In genomic region chr2:196365923-196366322, GRCh38 we compare ENCODE assay signal across 22 cellular contexts.
DNase-seq lines count a peak whose midpoint lies in the region; ATAC-seq and TF ChIP-seq lines count a peak whose summit lies in the region.
"Had no signal": no experiment of that assay in that cellular context is flagged by ENCODE, and none has a peak within 500 bp of the region (broad histone marks: within the 10 kb centered on the region; RNA-seq: fewer than 3 reads in every experiment).

No MANE protein-coding gene starts in this region.

- intact Hi-C loops in activated CD8-positive, alpha-beta T cell treated with anti-CD3 and anti-CD28 coated beads for 36 hours (cut with micrococcal nuclease): no loop called here
- intact Hi-C loops in PC-9 (cut with micrococcal nuclease; ENCODE audit: unreplicated experiment): no loop called here

- POLR2A ChIA-PET in activated CD8-positive, alpha-beta T cell treated with anti-CD3 and anti-CD28 coated beads for 36 hours (lab: Charles Lee): no interaction called here
- POLR2A ChIA-PET in PC-9 (lab: Charles Lee; ENCODE audit: unreplicated experiment): interaction anchor here (0.6 kb wide), 1 partner anchor 350 kb away, joined by 3 read pairs; no protein-coding TSS in a partner anchor

- H3K4me3 ChIP-seq in PC-9: no peak overlapping the region
- H3K4me3 ChIP-seq: A549, SJCRH30 had no signal

- no peaks in the 10 kb centered on the region for H4K20me1 ChIP-seq in PC-9 (ENCODE audit: insufficient read depth)

- H3F3A ChIP-seq in PC-9 (ENCODE audit: insufficient read depth, low read depth): no peaks in the 10 kb centered on the region

- TF ChIP-seq POLR2A in erythroblast (IDR thresholded peaks at IDR 0.05; ENCODE audit: low read length): no peak

- no peak for ATAC-seq in stimulated activated naive CD8-positive, alpha-beta T cell treated with anti-CD3 and anti-CD28 coated beads, Interleukin-15, Interleukin-2, amounts not matched to agents 100 U/mL and 50 U/mL, for 24 hours
- ATAC-seq in activated CD8-positive, alpha-beta T cell treated with anti-CD3 and anti-CD28 coated beads for 36 hours: peak; percentile 79
- ATAC-seq in HG02852 (IDR thresholded peaks at IDR 0.05; ENCODE audit: unreplicated experiment): no peak
- ATAC-seq: A549 had no signal

- H3K27me3 Mint-ChIP-seq in stimulated activated naive CD8-positive, alpha-beta T cell treated with anti-CD3 and anti-CD28 coated beads, Interleukin-15, Interleukin-2, amounts not matched to agents 100 ng/mL and 50 ng/mL, for 24 hours: no peaks in the 10 kb centered on the region
- H3K27me3 Mint-ChIP-seq in activated CD8-positive, alpha-beta T cell treated with anti-CD3 and anti-CD28 coated beads for 36 hours: no peaks in the 10 kb centered on the region
- H3K27me3 Mint-ChIP-seq: B cell had no signal

- peak overlapping the region; percentile 10 for H3K27ac Mint-ChIP-seq in stimulated activated naive CD8-positive, alpha-beta T cell treated with anti-CD3 and anti-CD28 coated beads, Interleukin-15, Interleukin-2, amounts not matched to agents 100 ng/mL and 50 ng/mL, for 24 hours
- peak overlapping the region; percentile 51 for H3K27ac Mint-ChIP-seq in activated CD8-positive, alpha-beta T cell treated with anti-CD3 and anti-CD28 coated beads for 36 hours
- H3K27ac Mint-ChIP-seq: B cell, CD14-positive monocyte had no signal

- CTCF ChIA-PET in activated CD8-positive, alpha-beta T cell treated with anti-CD3 and anti-CD28 coated beads for 36 hours (lab: Charles Lee): interaction anchor here (0.6 to 1.3 kb wide), 5 partner anchors 10 to 288 kb away, joined by 3 to 4 read pairs (median 3); no protein-coding TSS in a partner anchor
- CTCF ChIA-PET in PC-9 (lab: Charles Lee): no interaction called here

- no peak overlapping the region for H3K27ac ChIP-seq in PC-9
- H3K27ac ChIP-seq: A549, SJCRH30 had no signal

- no peaks in the 10 kb centered on the region for H3K4me1 ChIP-seq in PC-9 (replicated peaks; ENCODE audit: insufficient read depth)
- H3K4me1 ChIP-seq: A549, SJCRH30 had no signal

- H3K4me3 Mint-ChIP-seq in stimulated activated naive CD8-positive, alpha-beta T cell treated with anti-CD3 and anti-CD28 coated beads, Interleukin-15, Interleukin-2, amounts not matched to agents 100 ng/mL and 50 ng/mL, for 24 hours: no peak overlapping the region
- no peak overlapping the region for H3K4me3 Mint-ChIP-seq in activated CD8-positive, alpha-beta T cell treated with anti-CD3 and anti-CD28 coated beads for 36 hours
- H3K4me3 Mint-ChIP-seq: B cell, CD14-positive monocyte had no signal

- no peaks in the 10 kb centered on the region for H3K9me3 ChIP-seq in PC-9 (ENCODE audit: insufficient read depth, low read depth)
- H3K9me3 ChIP-seq: A549 had no signal

- H3K4me1 Mint-ChIP-seq in stimulated activated naive CD8-positive, alpha-beta T cell treated with anti-CD3 and anti-CD28 coated beads, Interleukin-15, Interleukin-2, amounts not matched to agents 100 ng/mL and 50 ng/mL, for 24 hours (ENCODE audit: low read depth): peaks cover 7% of the 10 kb centered on the region
- peaks cover 9% of the 10 kb centered on the region for H3K4me1 Mint-ChIP-seq in activated CD8-positive, alpha-beta T cell treated with anti-CD3 and anti-CD28 coated beads for 36 hours (ENCODE audit: low read depth)
- H3K4me1 Mint-ChIP-seq: B cell, CD14-positive monocyte had no signal

- no peaks in the 10 kb centered on the region for H3K36me3 Mint-ChIP-seq in stimulated activated naive CD8-positive, alpha-beta T cell treated with anti-CD3 and anti-CD28 coated beads, Interleukin-15, Interleukin-2, amounts not matched to agents 100 ng/mL and 50 ng/mL, for 24 hours (ENCODE audit: low read depth)
- peaks cover 3% of the 10 kb centered on the region for H3K36me3 Mint-ChIP-seq in activated CD8-positive, alpha-beta T cell treated with anti-CD3 and anti-CD28 coated beads for 36 hours (ENCODE audit: low read depth)
- H3K36me3 Mint-ChIP-seq: CD14-positive monocyte had no signal

- H3K36me3 ChIP-seq in PC-9 (ENCODE audit: low read depth): no peaks in the 10 kb centered on the region
- H3K36me3 ChIP-seq: SJCRH30 had no signal

- no peaks in the 10 kb centered on the region for H3K27me3 ChIP-seq in PC-9 (ENCODE audit: insufficient read depth, low read depth)
- H3K27me3 ChIP-seq: SJCRH30 had no signal

- no peak overlapping the region for H3K4me2 ChIP-seq in PC-9
- H3K4me2 ChIP-seq: A549 had no signal

- no peaks in the 10 kb centered on the region for H3K79me2 ChIP-seq in PC-9 (ENCODE audit: low read depth)

- BruUV-seq in PC-9 (replicated peaks; lab: Mats Ljungman, UMichigan): no TSS peak

- no peak for DNase-seq in stimulated activated naive CD8-positive, alpha-beta T cell treated with anti-CD3 and anti-CD28 coated beads, Interleukin-15, Interleukin-2, amounts not matched to agents 100 U/mL and 50 U/mL, for 24 hours
- DNase-seq in activated CD8-positive, alpha-beta T cell treated with anti-CD3 and anti-CD28 coated beads for 36 hours: no peak
- peak; percentile 9 to 17 for DNase-seq in erythroblast (lab: John Stamatoyannopoulos, UW)
- no peak for DNase-seq in HK-2 (ENCODE audit: unreplicated experiment)
- no peak for DNase-seq in PC-9
- no peak for DNase-seq in NK-92 (lab: John Stamatoyannopoulos, UW; ENCODE audit: unreplicated experiment)
- DNase-seq: GDM1, GOT3, HCEC 1CT, IMR-90, Karpas-422, NCI-H1417 treated with DMSO at 0.1 percent for 48 hours, NCI-H187, NCI-H2107, NCI-H446 treated with DMSO at 0.1 percent for 48 hours, NCI-H526 treated with DMSO at 0.1 percent for 48 hours, SJCRH30 had no signal

- TF ChIP-seq CTCF in activated CD8-positive, alpha-beta T cell treated with anti-CD3 and anti-CD28 coated beads for 36 hours (IDR thresholded peaks at IDR 0.05): no peak
- no peak for TF ChIP-seq CTCF in PC-9 (conservative IDR thresholded peaks at IDR 0.05)

- H2AFZ ChIP-seq in PC-9: no peak overlapping the region

- H3K9me2 ChIP-seq in PC-9 (ENCODE audit: insufficient read depth): no peaks in the 10 kb centered on the region

- H3K9me3 Mint-ChIP-seq in stimulated activated naive CD8-positive, alpha-beta T cell treated with anti-CD3 and anti-CD28 coated beads, Interleukin-15, Interleukin-2, amounts not matched to agents 100 ng/mL and 50 ng/mL, for 24 hours: peaks cover 13% of the 10 kb centered on the region
- peaks cover 17% of the 10 kb centered on the region for H3K9me3 Mint-ChIP-seq in activated CD8-positive, alpha-beta T cell treated with anti-CD3 and anti-CD28 coated beads for 36 hours

Comparison
In these comparisons a context has a peak if more than half of its experiments do, and no peak if none do; other contexts are left out.
1. DNase-seq: peak in erythroblast (2 of 2); none in stimulated activated naive CD8-positive, alpha-beta T cell treated with anti-CD3 and anti-CD28 coated beads, Interleukin-15, Interleukin-2, amounts not matched to agents 100 U/mL and 50 U/mL, for 24 hours (single experiment), activated CD8-positive, alpha-beta T cell treated with anti-CD3 and anti-CD28 coated beads for 36 hours (single experiment), HK-2 (single experiment), PC-9 (0 of 2) and NK-92 (single experiment).